Comparison of ENCODE assay signal across 15 cellular contexts in the genomic region with DNA sequence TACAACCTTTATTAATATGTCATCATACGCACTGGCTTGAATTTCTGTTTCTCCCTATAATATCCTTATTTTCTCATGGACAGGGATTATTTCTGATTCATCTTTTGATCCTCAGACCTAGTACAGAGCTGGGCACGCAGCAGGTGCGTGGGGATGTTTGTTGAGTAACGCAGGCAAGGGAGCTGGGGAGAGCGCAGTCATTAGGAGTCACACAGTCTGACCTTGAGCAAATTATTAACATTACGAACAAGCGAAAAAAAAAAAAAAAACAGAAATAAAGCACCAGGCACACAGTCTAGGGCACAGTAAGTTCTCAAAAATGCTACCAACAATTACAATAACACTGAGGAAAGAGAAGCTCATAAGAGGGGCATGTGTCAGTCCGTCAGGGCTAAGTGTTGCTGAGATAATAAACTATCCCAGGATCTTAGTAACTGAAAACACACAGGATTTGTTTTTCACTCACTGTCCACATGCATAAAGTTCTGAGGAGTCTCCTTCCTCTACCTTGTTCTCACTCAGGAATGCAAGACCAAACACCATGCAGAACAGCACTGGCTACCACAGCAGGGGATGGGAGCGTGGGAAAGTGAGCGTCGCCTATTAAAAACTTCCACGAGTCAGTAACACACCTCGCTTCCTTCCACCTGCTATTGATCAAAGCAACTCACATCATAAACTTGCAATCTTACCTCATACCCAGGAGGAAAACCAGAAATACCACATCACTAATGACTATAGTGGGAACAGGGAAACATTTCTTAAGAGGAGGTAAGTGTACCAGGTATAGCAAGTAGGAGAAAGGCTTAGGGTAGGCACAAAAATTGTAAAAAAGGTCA. TPM values are rescaled to one million over a fixed set of nuclear protein-coding genes. Genes with fewer than 3 reads are reported as not detected.
"Had no signal": no experiment of that assay in that cellular context is flagged by ENCODE, and none has a peak within 500 bp of the region (broad histone marks: within the 10 kb centered on the region; RNA-seq: fewer than 3 reads in every experiment).

No MANE protein-coding gene starts in this region.

- H3K36me3 ChIP-seq: breast epithelium, sigmoid colon, thoracic aorta had no signal

- H3K36me3 Mint-ChIP-seq: activated naive CD8-positive, alpha-beta T cell treated with anti-CD3 and anti-CD28 coated beads, Interleukin-2, amount 10 ng/mL, durations not matched to agents 7 days and 5 days; naive thymus-derived CD8-positive, alpha-beta T cell had no signal

- H3K27me3 ChIP-seq: breast epithelium, foreskin keratinocyte, sigmoid colon had no signal

- H3K4me1 Mint-ChIP-seq: activated CD4-positive, alpha-beta memory T cell treated with anti-CD3 and anti-CD28 coated beads, Interleukin-2, amount 10 ng/mL, durations not matched to agents 7 days and 5 days; activated naive CD8-positive, alpha-beta T cell treated with anti-CD3 and anti-CD28 coated beads, Interleukin-2, amount 10 ng/mL, durations not matched to agents 7 days and 5 days; naive thymus-derived CD8-positive, alpha-beta T cell; stimulated activated naive CD8-positive, alpha-beta T cell treated with anti-CD3 and anti-CD28 coated beads, Interleukin-15, amount 100 ng/mL, for 72 hours had no signal

- H3K9me3 Mint-ChIP-seq: activated CD4-positive, alpha-beta memory T cell treated with anti-CD3 and anti-CD28 coated beads, Interleukin-2, amount 10 ng/mL, durations not matched to agents 7 days and 5 days; activated naive CD8-positive, alpha-beta T cell treated with anti-CD3 and anti-CD28 coated beads, Interleukin-2, amount 10 ng/mL, durations not matched to agents 7 days and 5 days; activated T-cell treated with anti-CD3 and anti-CD28 coated beads, Interleukin-2, amount 50 U/mL, for 72 hours had no signal

- DNase-seq: activated CD4-positive, alpha-beta memory T cell treated with anti-CD3 and anti-CD28 coated beads, Interleukin-2, amount 10 ng/mL, durations not matched to agents 7 days and 5 days; activated naive CD8-positive, alpha-beta T cell treated with anti-CD3 and anti-CD28 coated beads, Interleukin-2, amount 10 ng/mL, durations not matched to agents 7 days and 5 days; activated T-cell treated with anti-CD3 and anti-CD28 coated beads, Interleukin-2, amount 50 U/mL, for 72 hours; anterior cingulate cortex; foreskin keratinocyte; naive thymus-derived CD8-positive, alpha-beta T cell; sigmoid colon; stimulated activated CD4-positive, alpha-beta T cell treated with anti-CD3 and anti-CD28 coated beads, Interleukin-4, amount 100 ng/mL, for 1 hour; stimulated activated naive CD8-positive, alpha-beta T cell treated with anti-CD3 and anti-CD28 coated beads, Interleukin-15, amount 100 ng/mL, for 72 hours; T-helper 9 cell had no signal

- H3K4me1 ChIP-seq: breast epithelium, foreskin keratinocyte, sigmoid colon had no signal

- H3K4me3 ChIP-seq: breast epithelium, lung, sigmoid colon, thoracic aorta had no signal

- H3K4me3 Mint-ChIP-seq: activated CD4-positive, alpha-beta memory T cell treated with anti-CD3 and anti-CD28 coated beads, Interleukin-2, amount 10 ng/mL, durations not matched to agents 7 days and 5 days; activated naive CD8-positive, alpha-beta T cell treated with anti-CD3 and anti-CD28 coated beads, Interleukin-2, amount 10 ng/mL, durations not matched to agents 7 days and 5 days; activated T-cell treated with anti-CD3 and anti-CD28 coated beads, Interleukin-2, amount 50 U/mL, for 72 hours; naive thymus-derived CD8-positive, alpha-beta T cell; stimulated activated naive CD8-positive, alpha-beta T cell treated with anti-CD3 and anti-CD28 coated beads, Interleukin-15, amount 100 ng/mL, for 72 hours had no signal

- H3K9me3 ChIP-seq: breast epithelium, sigmoid colon, thoracic aorta had no signal

- H3K27ac Mint-ChIP-seq: activated CD4-positive, alpha-beta memory T cell treated with anti-CD3 and anti-CD28 coated beads, Interleukin-2, amount 10 ng/mL, durations not matched to agents 7 days and 5 days; activated naive CD8-positive, alpha-beta T cell treated with anti-CD3 and anti-CD28 coated beads, Interleukin-2, amount 10 ng/mL, durations not matched to agents 7 days and 5 days; activated T-cell treated with anti-CD3 and anti-CD28 coated beads, Interleukin-2, amount 50 U/mL, for 72 hours; naive thymus-derived CD8-positive, alpha-beta T cell; progenitor cell of endocrine pancreas; stimulated activated naive CD8-positive, alpha-beta T cell treated with anti-CD3 and anti-CD28 coated beads, Interleukin-15, amount 100 ng/mL, for 72 hours had no signal

- ATAC-seq: activated T-cell treated with anti-CD3 and anti-CD28 coated beads, Interleukin-2, amount 50 U/mL, for 72 hours; foreskin keratinocyte; naive thymus-derived CD8-positive, alpha-beta T cell; stimulated activated naive CD8-positive, alpha-beta T cell treated with anti-CD3 and anti-CD28 coated beads, Interleukin-15, amount 100 ng/mL, for 72 hours had no signal

- H3K27me3 Mint-ChIP-seq: activated CD4-positive, alpha-beta memory T cell treated with anti-CD3 and anti-CD28 coated beads, Interleukin-2, amount 10 ng/mL, durations not matched to agents 7 days and 5 days; activated naive CD8-positive, alpha-beta T cell treated with anti-CD3 and anti-CD28 coated beads, Interleukin-2, amount 10 ng/mL, durations not matched to agents 7 days and 5 days; naive thymus-derived CD8-positive, alpha-beta T cell; progenitor cell of endocrine pancreas; stimulated activated naive CD8-positive, alpha-beta T cell treated with anti-CD3 and anti-CD28 coated beads, Interleukin-15, amount 100 ng/mL, for 72 hours had no signal

- H3K27ac ChIP-seq: breast epithelium, foreskin keratinocyte, sigmoid colon, thoracic aorta had no signal

RNA-seq across cellular contexts. Expression of a gene that starts 56.9 kb away (rescaled TPM):
- total RNA-seq: activated CD4-positive, alpha-beta memory T cell treated with anti-CD3 and anti-CD28 coated beads, Interleukin-2, amount 10 ng/mL, durations not matched to agents 7 days and 5 days; activated naive CD8-positive, alpha-beta T cell treated with anti-CD3 and anti-CD28 coated beads, Interleukin-2, amount 10 ng/mL, durations not matched to agents 7 days and 5 days; activated T-cell treated with anti-CD3 and anti-CD28 coated beads, Interleukin-2, amount 50 U/mL, for 72 hours; foreskin keratinocyte; naive thymus-derived CD8-positive, alpha-beta T cell had no signal
- polyA plus RNA-seq: foreskin keratinocyte; keratinocyte; naive thymus-derived CD8-positive, alpha-beta T cell had no signal
